ENCODE assay signal across 1 cellular context in the genomic region with DNA sequence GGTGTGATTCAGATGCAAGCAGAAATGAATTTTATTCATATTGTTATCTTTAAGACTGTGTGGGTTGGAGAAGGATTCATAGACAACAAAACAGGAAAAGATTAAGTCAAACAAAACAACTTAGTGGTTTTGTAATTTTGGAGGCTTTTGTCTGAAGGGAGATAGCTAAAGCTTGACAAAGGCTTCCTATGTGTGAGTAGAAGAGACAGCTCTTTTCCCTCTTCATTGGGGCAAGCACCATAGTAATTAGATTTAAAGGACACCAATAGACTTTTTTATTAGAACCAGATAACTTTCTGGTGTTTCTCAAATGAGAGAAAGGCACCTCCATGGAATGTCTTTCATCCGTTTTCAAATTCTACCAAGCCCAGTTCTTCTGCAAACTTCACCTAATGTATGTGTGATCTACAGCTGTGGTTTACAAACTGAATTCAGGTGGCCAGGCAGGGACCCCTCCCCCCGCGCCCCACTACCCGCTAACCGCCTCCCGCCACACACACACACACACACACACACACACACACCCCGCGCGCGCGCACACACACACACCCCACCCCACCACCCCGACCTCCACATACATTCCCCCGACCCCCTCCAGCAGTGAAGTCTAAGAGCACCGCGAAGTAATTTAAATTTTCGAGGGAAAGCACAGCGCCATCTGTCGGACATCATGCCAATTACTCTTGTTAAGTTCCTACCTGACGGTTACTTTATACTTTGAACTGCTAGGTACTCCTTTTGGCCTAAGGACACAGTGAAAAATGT.
TF ChIP-seq lines count a peak whose summit lies in the region.

No MANE protein-coding gene starts in this region.

TF ChIP-seq in SK-N-SH treated with all-trans-retinoic acid at 6 μM for 48 hours, 23 proteins besides CTCF, POLR2A, EP300 and RAD21 (continued from another document):
- TF ChIP-seq, protein P1, sequence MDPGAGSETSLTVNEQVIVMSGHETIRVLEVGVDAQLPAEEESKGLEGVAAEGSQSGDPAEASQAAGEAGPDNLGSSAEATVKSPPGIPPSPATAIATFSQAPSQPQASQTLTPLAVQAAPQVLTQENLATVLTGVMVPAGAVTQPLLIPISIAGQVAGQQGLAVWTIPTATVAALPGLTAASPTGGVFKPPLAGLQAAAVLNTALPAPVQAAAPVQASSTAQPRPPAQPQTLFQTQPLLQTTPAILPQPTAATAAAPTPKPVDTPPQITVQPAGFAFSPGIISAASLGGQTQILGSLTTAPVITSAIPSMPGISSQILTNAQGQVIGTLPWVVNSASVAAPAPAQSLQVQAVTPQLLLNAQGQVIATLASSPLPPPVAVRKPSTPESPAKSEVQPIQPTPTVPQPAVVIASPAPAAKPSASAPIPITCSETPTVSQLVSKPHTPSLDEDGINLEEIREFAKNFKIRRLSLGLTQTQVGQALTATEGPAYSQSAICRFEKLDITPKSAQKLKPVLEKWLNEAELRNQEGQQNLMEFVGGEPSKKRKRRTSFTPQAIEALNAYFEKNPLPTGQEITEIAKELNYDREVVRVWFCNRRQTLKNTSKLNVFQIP (CRISPR knock-in tag; IDR thresholded peaks at IDR 0.05; ENCODE audit: borderline replicate concordance, low read depth): no peak
- TF ChIP-seq TCF4 (CRISPR knock-in tag; IDR thresholded peaks at IDR 0.05; ENCODE audit: borderline replicate concordance): no peak
